In the genomic region with DNA sequence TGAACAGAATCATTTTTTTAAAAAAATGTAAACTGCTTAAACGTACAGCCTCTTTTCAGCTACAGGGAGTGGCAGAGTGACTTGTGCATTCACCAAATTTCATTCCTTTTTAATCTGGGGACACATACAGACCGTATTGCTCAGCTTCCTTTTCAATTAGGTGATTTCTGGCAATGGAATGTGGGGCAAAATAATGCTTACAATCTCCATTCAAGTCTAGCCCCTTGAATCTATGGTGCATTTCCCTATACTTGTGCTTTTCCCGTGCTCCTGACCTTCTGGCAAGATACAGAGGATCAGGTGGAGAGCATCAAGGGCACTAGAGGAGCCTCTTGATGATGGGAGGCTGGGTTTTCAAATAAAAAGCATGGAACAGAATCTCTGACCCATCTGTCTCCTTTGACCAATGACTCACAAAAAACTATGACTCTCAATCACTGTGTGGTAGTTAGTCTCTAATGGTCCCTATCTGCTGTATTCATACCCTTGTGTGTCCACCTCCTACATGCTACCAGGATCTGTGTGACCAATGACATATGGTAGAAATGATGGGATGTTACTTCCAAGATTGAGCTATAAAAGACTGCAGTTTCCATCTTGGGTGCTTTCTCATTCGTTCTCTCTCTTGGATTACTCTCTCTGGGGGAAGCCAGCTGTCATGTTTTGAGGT, we compare ENCODE assay signal across 16 cellular contexts.
DNase-seq lines count a peak whose midpoint lies in the region; ATAC-seq and TF ChIP-seq lines count a peak whose summit lies in the region.
"Had no signal": no experiment of that assay in that cellular context is flagged by ENCODE, and none has a peak within 500 bp of the region (broad histone marks: within the 10 kb centered on the region; RNA-seq: fewer than 3 reads in every experiment).

No MANE protein-coding gene starts in this region.

- peak overlapping the region; percentile 72; the same call in 1 of the 2 replicates for H2AFZ ChIP-seq in SK-N-SH (ENCODE audit: low read depth)

- TF ChIP-seq EP300 in SK-N-SH (IDR thresholded peaks at IDR 0.05; ENCODE audit: borderline replicate concordance in 1 of 2, low read depth in 1 of 2, low read length in 1 of 2): no peak

- H3K36me3 ChIP-seq in SK-N-SH (replicated peaks in 1 of 2; ENCODE audit: control insufficient read depth in 1 of 2, insufficient read depth in 2 of 2, low read length in 1 of 2) (no peaks in the 10 kb centered on the region), uterus (no peaks in the 10 kb centered on the region)
- H3K36me3 ChIP-seq: right atrium auricular region had no signal

- peak overlapping the region; percentile 59 for H3K4me2 ChIP-seq in SK-N-SH

- WGBS in SK-N-SH (ENCODE audit: low lambda C conversion rate): 33% methylated on average over 4 of the region's 4 CpGs

- peaks cover 0 to 11% of the 10 kb centered on the region in 2 experiments; a peak in 1 of 4 replicates for H3K4me1 ChIP-seq in SK-N-SH (ENCODE audit: control insufficient read depth in 1 of 2, insufficient read depth in 2 of 2, low read depth in 1 of 2, low read length in 1 of 2)
- no peaks in the 10 kb centered on the region for H3K4me1 ChIP-seq in uterus
- H3K4me1 ChIP-seq: right atrium auricular region, testis had no signal

- no peaks in the 10 kb centered on the region for H3K9me2 ChIP-seq in SK-N-SH

- H3K4me3 ChIP-seq in SK-N-SH (ENCODE audit: low read depth in 2 of 2, low read length in 1 of 2): no peak overlapping the region
- H3K4me3 ChIP-seq in fibroblast of pulmonary artery (replicated peaks; ENCODE audit: low read depth, low read length): no peak overlapping the region
- H3K4me3 ChIP-seq in uterus: no peak overlapping the region
- H3K4me3 ChIP-seq: coronary artery, right atrium auricular region, testis had no signal

- H3K27ac ChIP-seq in SK-N-SH (ENCODE audit: low read depth in 2 of 2, low read length in 1 of 2) (peak overlapping the region in 1 of 2 experiments; percentile 58; a peak in 2 of 4 replicates), uterus (peak overlapping the region; percentile 76 to 85)
- H3K27ac ChIP-seq: coronary artery, right atrium auricular region, testis had no signal

- no peak for ATAC-seq in Right ventricle myocardium superior (ENCODE audit: poor library complexity)
- ATAC-seq in GM21619 (IDR thresholded peaks at IDR 0.05; ENCODE audit: unreplicated experiment): no peak

- H3K9me3 ChIP-seq in SK-N-SH (no peaks in the 10 kb centered on the region), uterus (no peaks in the 10 kb centered on the region)
- H3K9me3 ChIP-seq: right atrium auricular region, testis had no signal

- no peaks in the 10 kb centered on the region for H3K79me2 ChIP-seq in SK-N-SH (ENCODE audit: insufficient read depth)

- H3F3A ChIP-seq in SK-N-SH (replicated peaks; ENCODE audit: insufficient read depth): peaks cover 13% of the 10 kb centered on the region

- H4K20me1 ChIP-seq in SK-N-SH (ENCODE audit: insufficient read depth): no peaks in the 10 kb centered on the region

- TF ChIP-seq POLR2A in uterus (IDR thresholded peaks at IDR 0.05): no peak

- TF ChIP-seq CTCF in SK-N-SH (IDR thresholded peaks at IDR 0.05): no peak
- no peak for TF ChIP-seq CTCF in fibroblast of pulmonary artery (IDR thresholded peaks at IDR 0.05; ENCODE audit: low read length, missing control alignments)
- no peak for TF ChIP-seq CTCF in uterus (IDR thresholded peaks at IDR 0.05)

- POLR2A ChIA-PET in SK-N-SH (lab: Yijun Ruan, JAX): no interaction called here

- TF ChIP-seq RAD21 in SK-N-SH (IDR thresholded peaks at IDR 0.05; ENCODE audit: low read length): no peak

- no peak overlapping the region for H3K9ac ChIP-seq in SK-N-SH

- CTCF ChIA-PET in SK-N-SH (lab: Yijun Ruan, JAX): no interaction called here

- intact Hi-C loops in uterus (cut with DNase I; ENCODE audit: low total_unique reads): no loop called here
- intact Hi-C loops in Right ventricle myocardium superior (cut with DNase I): no loop called here

- H3K27me3 ChIP-seq in SK-N-SH (ENCODE audit: insufficient read depth) (no peaks in the 10 kb centered on the region), uterus (no peaks in the 10 kb centered on the region)
- H3K27me3 ChIP-seq: right atrium auricular region, testis had no signal

- peak; percentile 8 for DNase-seq in NCI-H2171 (lab: John Stamatoyannopoulos, UW)
- no peak for DNase-seq in NCI-H2171 treated with DMSO at 0.1 percent for 48 hours (lab: John Stamatoyannopoulos, UW)
- DNase-seq in SK-N-SH: no peak
- DNase-seq in fibroblast of pulmonary artery (ENCODE audit: low read depth): peak; percentile 54
- no peak for DNase-seq in uterus
- no peak for DNase-seq in NCI-H1092 (lab: John Stamatoyannopoulos, UW)
- DNase-seq in Right ventricle myocardium superior: no peak
- DNase-seq: activated CD4-positive, alpha-beta T cell treated with anti-CD3 and anti-CD28 coated beads, Interleukin-2, amount 50 U/mL, for 4 hours; activated naive CD4-positive, alpha-beta T cell treated with anti-CD3 and anti-CD28 coated beads for 36 hours; GF-D8; head of caudate nucleus; NCI-H1105; testis had no signal

TF ChIP-seq in SK-N-SH, 30 proteins besides CTCF, POLR2A, EP300 and RAD21:
- TF ChIP-seq RCOR1 (IDR thresholded peaks at IDR 0.05; ENCODE audit: low read length): no peak
- 0 out of 2 replicates have a peak, but pooled peaks have one; percentile 18 for TF ChIP-seq TCF12 (IDR thresholded peaks at IDR 0.05)
- TF ChIP-seq FOSL2 (IDR thresholded peaks at IDR 0.05; ENCODE audit: borderline replicate concordance, low read depth): peak; percentile 36; the same call in 1 of the 2 replicates
- TF ChIP-seq REST (IDR thresholded peaks at IDR 0.05; ENCODE audit: low read depth, low read length): no peak
- no peak for TF ChIP-seq TEAD4 (IDR thresholded peaks at IDR 0.05; ENCODE audit: borderline replicate concordance, insufficient read depth)
- no peak for TF ChIP-seq MXI1 (IDR thresholded peaks at IDR 0.05; ENCODE audit: low read depth, low read length)
- TF ChIP-seq USF2 (IDR thresholded peaks at IDR 0.05; ENCODE audit: borderline replicate concordance, low read depth, low read length): no peak
- 0 out of 2 replicates have a peak, but pooled peaks have one; percentile 5 for TF ChIP-seq PBX3 (IDR thresholded peaks at IDR 0.05)
- TF ChIP-seq JUND (IDR thresholded peaks at IDR 0.05): peak; percentile 17; the same call in 1 of the 2 replicates

Comparison
In these comparisons a context has a peak if more than half of its experiments do, and no peak if none do; other contexts are left out.
1. DNase-seq: peak in NCI-H2171 (single experiment) and fibroblast of pulmonary artery (single experiment); none in NCI-H2171 treated with DMSO at 0.1 percent for 48 hours (single experiment), SK-N-SH (single experiment), uterus (0 of 2), NCI-H1092 (single experiment) and Right ventricle myocardium superior (single experiment).